In the genomic region with DNA sequence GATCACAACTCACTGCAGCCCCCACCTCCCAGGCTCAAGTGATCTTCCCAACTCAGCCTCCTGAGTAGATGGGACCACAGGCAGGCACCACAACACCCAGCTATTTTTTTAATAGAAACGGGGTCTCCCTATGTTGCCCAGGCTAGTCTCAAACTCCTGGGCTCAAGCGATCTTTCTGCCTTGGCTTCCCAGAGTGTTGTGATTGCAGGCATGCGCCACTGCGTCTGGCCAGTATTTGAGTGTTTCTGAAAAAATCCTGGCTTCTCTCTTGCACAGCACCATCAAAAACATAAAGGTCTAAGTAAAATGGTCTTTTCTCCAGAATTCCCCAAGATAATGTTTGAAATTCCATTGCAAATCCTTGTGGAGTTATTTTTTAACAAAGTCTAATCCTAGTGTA, we compare ENCODE assay signal across 1 cellular context.
TF ChIP-seq lines count a peak whose summit lies in the region.

No MANE protein-coding gene starts in this region.

TF ChIP-seq in HepG2, 621 proteins besides CTCF, POLR2A, EP300 and RAD21 (continued from another document):
- TF ChIP-seq, protein P1, sequence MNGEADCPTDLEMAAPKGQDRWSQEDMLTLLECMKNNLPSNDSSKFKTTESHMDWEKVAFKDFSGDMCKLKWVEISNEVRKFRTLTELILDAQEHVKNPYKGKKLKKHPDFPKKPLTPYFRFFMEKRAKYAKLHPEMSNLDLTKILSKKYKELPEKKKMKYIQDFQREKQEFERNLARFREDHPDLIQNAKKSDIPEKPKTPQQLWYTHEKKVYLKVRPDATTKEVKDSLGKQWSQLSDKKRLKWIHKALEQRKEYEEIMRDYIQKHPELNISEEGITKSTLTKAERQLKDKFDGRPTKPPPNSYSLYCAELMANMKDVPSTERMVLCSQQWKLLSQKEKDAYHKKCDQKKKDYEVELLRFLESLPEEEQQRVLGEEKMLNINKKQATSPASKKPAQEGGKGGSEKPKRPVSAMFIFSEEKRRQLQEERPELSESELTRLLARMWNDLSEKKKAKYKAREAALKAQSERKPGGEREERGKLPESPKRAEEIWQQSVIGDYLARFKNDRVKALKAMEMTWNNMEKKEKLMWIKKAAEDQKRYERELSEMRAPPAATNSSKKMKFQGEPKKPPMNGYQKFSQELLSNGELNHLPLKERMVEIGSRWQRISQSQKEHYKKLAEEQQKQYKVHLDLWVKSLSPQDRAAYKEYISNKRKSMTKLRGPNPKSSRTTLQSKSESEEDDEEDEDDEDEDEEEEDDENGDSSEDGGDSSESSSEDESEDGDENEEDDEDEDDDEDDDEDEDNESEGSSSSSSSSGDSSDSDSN (CRISPR knock-in tag; IDR thresholded peaks at IDR 0.05) = no peak
